Comparison of ENCODE assay signal across 8 cellular contexts in the genomic region with DNA sequence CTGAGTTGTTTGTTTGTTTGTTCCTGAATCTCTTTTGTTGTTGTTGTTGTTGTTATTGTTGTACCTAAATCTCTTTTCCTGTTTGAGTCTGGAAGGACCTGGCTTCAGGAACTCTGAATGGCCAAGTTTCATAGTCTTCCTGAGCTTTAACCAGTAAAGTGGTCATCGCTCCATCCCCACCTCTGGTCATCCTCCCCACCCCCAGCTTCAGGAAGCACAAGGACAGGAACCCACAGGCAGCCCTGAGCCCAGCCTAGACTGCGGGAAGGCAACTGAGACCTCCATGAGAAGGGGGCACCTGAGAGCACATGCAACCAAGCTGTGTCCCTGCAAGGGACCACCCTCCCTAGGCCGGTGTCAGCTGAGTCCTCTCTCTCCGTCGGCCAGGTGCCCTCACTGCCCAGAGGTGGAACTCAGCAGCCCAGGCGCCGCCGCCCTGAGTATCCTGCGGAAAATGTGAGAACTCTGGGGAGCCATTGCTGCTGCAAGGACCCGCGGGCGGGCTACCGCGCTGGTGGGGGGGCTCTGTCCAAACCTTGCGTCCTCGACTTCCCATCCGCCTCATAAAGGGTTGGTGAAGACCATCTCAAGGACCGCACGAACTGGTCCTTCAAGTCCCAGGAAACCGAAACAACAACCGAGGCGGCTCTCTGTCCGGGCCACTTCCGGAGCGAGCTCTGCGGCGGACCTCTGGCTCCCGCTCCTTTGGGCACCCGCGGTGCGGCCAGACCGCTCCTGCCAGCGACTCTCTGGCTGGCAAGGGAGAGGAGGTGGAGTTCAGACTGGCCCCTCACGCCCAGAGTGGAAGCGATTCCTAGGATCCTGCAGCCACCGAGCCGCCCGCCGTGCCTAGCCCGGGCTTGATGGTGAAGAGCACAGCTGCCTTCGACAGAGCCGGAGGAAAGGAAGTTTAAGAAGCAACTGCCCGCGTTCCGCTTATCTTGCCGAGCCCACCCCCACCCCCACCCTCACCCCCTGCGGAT. TPM values are rescaled to one million over a fixed set of nuclear protein-coding genes. Genes with fewer than 3 reads are reported as not detected.
DNase-seq lines count a peak whose midpoint lies in the region; ATAC-seq and TF ChIP-seq lines count a peak whose summit lies in the region.

No MANE protein-coding gene starts in this region.

- peaks cover 10% of the 10 kb centered on the region for H3K4me1 ChIP-seq in prostate gland (replicated peaks)

- no peaks in the 10 kb centered on the region for H3K36me3 ChIP-seq in prostate gland

- H3K27me3 ChIP-seq in prostate gland (replicated peaks; ENCODE audit: insufficient read depth), result peaks cover 61% of the 10 kb centered on the region

- peak overlapping the region; percentile 28 to 35 for H3K4me3 ChIP-seq in prostate gland

- H3K36me3 Mint-ChIP-seq in T-helper 17 cell (ENCODE audit: low read depth), result peaks cover 9% of the 10 kb centered on the region
- peaks cover 4% of the 10 kb centered on the region for H3K36me3 Mint-ChIP-seq in glutamatergic neuron (ENCODE audit: unreplicated experiment)

- peaks cover 18% of the 10 kb centered on the region for H3K9me3 Mint-ChIP-seq in glutamatergic neuron (ENCODE audit: unreplicated experiment)

- H3K9me3 ChIP-seq in T-helper 17 cell (ENCODE audit: control insufficient read depth, low read length, poor library complexity, severe bottlenecking) (no peaks in the 10 kb centered on the region), prostate gland (no peaks in the 10 kb centered on the region)

- TF ChIP-seq POLR2A in prostate gland (IDR thresholded peaks at IDR 0.05), result no peak

- no peak for ATAC-seq in T-helper 17 cell

- H3K27ac ChIP-seq in prostate gland, result no peak overlapping the region

- peaks cover 76% of the 10 kb centered on the region for H3K27me3 Mint-ChIP-seq in T-helper 17 cell
- H3K27me3 Mint-ChIP-seq in glutamatergic neuron (ENCODE audit: unreplicated experiment), result peaks cover 46% of the 10 kb centered on the region

- intact Hi-C loops in prostate gland (cut with DNase I), result no loop called here

- H3K4me1 Mint-ChIP-seq in T-helper 17 cell, result peaks cover 34% of the 10 kb centered on the region
- peaks cover 9% of the 10 kb centered on the region for H3K4me1 Mint-ChIP-seq in glutamatergic neuron (ENCODE audit: low read depth, unreplicated experiment)

- H3K4me3 Mint-ChIP-seq in T-helper 17 cell (peak overlapping the region; percentile 87), glutamatergic neuron (ENCODE audit: unreplicated experiment) (peak overlapping the region; percentile 52)

- DNase-seq in Daoy (ENCODE audit: low read depth) (peak; percentile 38), T-helper 17 cell (no peak), glutamatergic neuron (no peak), prostate gland (ENCODE audit: low spot score) (peak; percentile 15), NCI-H524 treated with DMSO at 0.1 percent for 48 hours (lab: John Stamatoyannopoulos, UW) (no peak), NCI-H69 (lab: John Stamatoyannopoulos, UW) (no peak), GM19238 (ENCODE audit: insufficient read length, low spot score) (no peak), NCI-H187 treated with DMSO at 0.1 percent for 48 hours (lab: John Stamatoyannopoulos, UW) (no peak)

- H3K27ac Mint-ChIP-seq in T-helper 17 cell (no peak overlapping the region), glutamatergic neuron (ENCODE audit: unreplicated experiment) (no peak overlapping the region)

- no peak for TF ChIP-seq CTCF in glutamatergic neuron (IDR thresholded peaks at IDR 0.05; ENCODE audit: partially characterized antibody, unreplicated experiment)
- TF ChIP-seq CTCF in prostate gland (IDR thresholded peaks at IDR 0.05), result no peak

- 2% methylated on average over 47 of the region's 47 CpGs for WGBS in prostate gland

RNA-seq across cellular contexts. Expression of gene BARX1, which starts 4.2 kb away (rescaled TPM):
- 1.5 and 1.9 TPM in 2 replicates for total RNA-seq in Daoy (2014; rRNA removed; shearing (Covaris generic))
- total RNA-seq in T-helper 17 cell (not detected), glutamatergic neuron (ENCODE audit: unreplicated experiment) (6.9 TPM), prostate gland (1 to 10 TPM in 1 of 2 donors, not detected in 1; 3.7 TPM)

Comparison
In these comparisons a context has a peak if more than half of its experiments do, and no peak if none do; other contexts are left out.
1. DNase-seq: peak in Daoy (single experiment) and prostate gland (single experiment); none in T-helper 17 cell (0 of 3), glutamatergic neuron (single experiment), NCI-H524 treated with DMSO at 0.1 percent for 48 hours (single experiment), NCI-H69 (single experiment), GM19238 (single experiment) and NCI-H187 treated with DMSO at 0.1 percent for 48 hours (single experiment).